In genomic region chr14:88985654-88986053, GRCh38 we compare ENCODE assay signal across 19 cellular contexts.
A peak's percentile ranks its signal among the peaks of the same experiment; 100 is the strongest.
DNase-seq lines count a peak whose midpoint lies in the region; ATAC-seq, FAIRE-seq and TF ChIP-seq lines count a peak whose summit lies in the region.
"Had no signal": no experiment of that assay in that cellular context is flagged by ENCODE, and none has a peak within 500 bp of the region (broad histone marks: within the 10 kb centered on the region; RNA-seq: fewer than 3 reads in every experiment).

No MANE protein-coding gene starts in this region.

- no peak overlapping the region for H2BK5ac ChIP-seq in IMR-90 (ENCODE audit: low read depth, low read length, poor library complexity, severe bottlenecking)

- H3K56ac ChIP-seq in IMR-90 (ENCODE audit: extremely low read depth, insufficient read depth, low read length), result no peak overlapping the region

- TF ChIP-seq CTCF in A549 (IDR thresholded peaks at IDR 0.05) (no peak), IMR-90 (conservative IDR thresholded peaks at IDR 0.05; ENCODE audit: low read depth, low read length) (no peak), SK-N-SH (IDR thresholded peaks at IDR 0.05) (no peak), fibroblast of villous mesenchyme (IDR thresholded peaks at IDR 0.05; ENCODE audit: insufficient read depth, low read depth, low read length) (no peak), smooth muscle cell (IDR thresholded peaks at IDR 0.05; ENCODE audit: borderline replicate concordance, insufficient read depth, poor library complexity, severe bottlenecking) (no peak)

- no peak overlapping the region for H4K8ac ChIP-seq in IMR-90 (ENCODE audit: low read depth in 2 of 2, low read length in 2 of 2)

- CTCF ChIA-PET in A549 (lab: Yijun Ruan, JAX), result no interaction called here
- CTCF ChIA-PET in IMR-90 (lab: Yijun Ruan, JAX), result no interaction called here
- CTCF ChIA-PET in SK-N-SH (lab: Yijun Ruan, JAX), result interaction anchor here (1.0 to 2.1 kb wide), 6 partner anchors 81 to 318 kb away, joined by 3 to 5 read pairs (median 4); partner anchors contain the start of gene EML5

- no peak overlapping the region for H2AK9ac ChIP-seq in IMR-90 (replicated peaks; ENCODE audit: low read depth, low read length, poor library complexity)

- H2BK20ac ChIP-seq in IMR-90 (ENCODE audit: low read depth, low read length), result peak overlapping the region; percentile 27; the same call in 1 of the 2 replicates

- peak overlapping the region; percentile 33; the same call in 1 of the 2 replicates for H2BK120ac ChIP-seq in IMR-90 (ENCODE audit: low read depth, low read length)

- H3K9ac ChIP-seq in IMR-90 (ENCODE audit: low read depth, low read length) (no peak overlapping the region), SK-N-SH (no peak overlapping the region), smooth muscle cell (ENCODE audit: low read depth) (no peak overlapping the region)
- H3K9ac ChIP-seq: GM23248 had no signal

- H3K4me3 ChIP-seq in A549 (no peak overlapping the region), IMR-90 (ENCODE audit: insufficient read depth, low read depth, low read length) (no peak overlapping the region), SK-N-SH (ENCODE audit: low read depth in 2 of 2, low read length in 1 of 2) (no peak overlapping the region), fibroblast of villous mesenchyme (ENCODE audit: low read depth, low read length) (no peak overlapping the region), smooth muscle cell (no peak overlapping the region)
- H3K4me3 ChIP-seq: GM23248 had no signal

- no peak for FAIRE-seq in A549 (lab: Jason Lieb, UNC)
- FAIRE-seq: GM12892 had no signal

- peak overlapping the region; percentile 55; the same call in 1 of the 3 replicates for H2BK15ac ChIP-seq in IMR-90 (ENCODE audit: low read depth, low read length)

- H3K27me3 ChIP-seq in IMR-90 (ENCODE audit: control insufficient read depth, insufficient read depth, low read length) (no peaks in the 10 kb centered on the region), SK-N-SH (ENCODE audit: insufficient read depth) (no peaks in the 10 kb centered on the region), smooth muscle cell (ENCODE audit: low read depth) (no peaks in the 10 kb centered on the region)

- no peak overlapping the region for H2AFZ ChIP-seq in IMR-90 (replicated peaks; ENCODE audit: low read length, poor library complexity)
- H2AFZ ChIP-seq in SK-N-SH (ENCODE audit: low read depth), result no peak overlapping the region
- no peak overlapping the region for H2AFZ ChIP-seq in smooth muscle cell (ENCODE audit: low read depth)
- H2AFZ ChIP-seq: GM23248 had no signal

- H3K4me1 ChIP-seq in A549 (peaks cover 42% of the 10 kb centered on the region), IMR-90 (ENCODE audit: control insufficient read depth, insufficient read depth, low read length) (peaks cover 6% of the 10 kb centered on the region), SK-N-SH (ENCODE audit: control insufficient read depth in 1 of 2, insufficient read depth in 2 of 2, low read depth in 1 of 2, low read length in 1 of 2) (peaks cover 0 to 59% of the 10 kb centered on the region in 2 experiments; a peak in 2 of 4 replicates), smooth muscle cell (ENCODE audit: low read depth) (no peaks in the 10 kb centered on the region)

- 0 out of 2 replicates have a peak overlapping the region, but pooled peaks have one; percentile 6 for H4K91ac ChIP-seq in IMR-90 (ENCODE audit: insufficient read depth, low read depth, low read length)

- peak overlapping the region; percentile 2; the same call in 1 of the 2 replicates for H2AK5ac ChIP-seq in IMR-90 (ENCODE audit: low read depth, low read length)

- H3K9me2 ChIP-seq in SK-N-SH, result no peaks in the 10 kb centered on the region

- H4K20me1 ChIP-seq in IMR-90 (ENCODE audit: insufficient read depth, low read length) (no peaks in the 10 kb centered on the region), SK-N-SH (ENCODE audit: insufficient read depth) (no peaks in the 10 kb centered on the region), smooth muscle cell (ENCODE audit: low read depth) (no peaks in the 10 kb centered on the region)

- TF ChIP-seq EP300 in A549 (IDR thresholded peaks at IDR 0.05), result no peak
- peak; percentile 83 to 100 for TF ChIP-seq EP300 in SK-N-SH (IDR thresholded peaks at IDR 0.05; ENCODE audit: borderline replicate concordance in 1 of 2, low read depth in 1 of 2, low read length in 1 of 2)

- dilution Hi-C loops in IMR-90 (cut with HindIII; ENCODE audit: low sequenced_read_pairs, unreplicated experiment), result no loop called here

- H3K9me3 ChIP-seq in A549 (peaks cover 12% of the 10 kb centered on the region; the same call in 1 of the 3 replicates), IMR-90 (ENCODE audit: control insufficient read depth, insufficient read depth, low read length) (no peaks in the 10 kb centered on the region; the same call in 1 of the 2 replicates), SK-N-SH (no peaks in the 10 kb centered on the region), smooth muscle cell (replicated peaks; ENCODE audit: low read depth) (no peaks in the 10 kb centered on the region)

- no peak overlapping the region; the same call in 1 of the 2 replicates for H3K18ac ChIP-seq in IMR-90 (ENCODE audit: low read depth, low read length)

- BruUV-seq in IMR-90 (replicated peaks; lab: Mats Ljungman, UMichigan), result no TSS peak

- H4K5ac ChIP-seq in IMR-90 (ENCODE audit: low read depth, low read length), result no peak overlapping the region

- H3K79me2 ChIP-seq in SK-N-SH (ENCODE audit: insufficient read depth) (no peaks in the 10 kb centered on the region), smooth muscle cell (ENCODE audit: low read depth) (no peaks in the 10 kb centered on the region)

- in situ Hi-C loops in IMR-90 (cut with MboI; ENCODE audit: low sequenced_read_pairs), result no loop called here

- H3K27ac ChIP-seq in A549 (peak overlapping the region; percentile 73 to 81; a peak in 5 of 6 replicates), IMR-90 (ENCODE audit: insufficient read depth, low read length) (no peak overlapping the region), SK-N-SH (ENCODE audit: low read depth in 2 of 2, low read length in 1 of 2) (peak overlapping the region; percentile 84 to 100), smooth muscle cell (ENCODE audit: low read depth) (no peak overlapping the region)
- H3K27ac ChIP-seq: GM23248, RWPE1 had no signal

- intact Hi-C loops in IMR-90 (cut with micrococcal nuclease), result no loop called here

- H3K4me2 ChIP-seq in A549 (peak overlapping the region; percentile 42; the same call in 2 of the 3 replicates), IMR-90 (ENCODE audit: low read depth, low read length) (no peak overlapping the region), SK-N-SH (peak overlapping the region; percentile 27; the same call in 1 of the 2 replicates), smooth muscle cell (no peak overlapping the region)

- 0 out of 6 replicates have a peak, but pooled peaks of 1 of the 2 experiments have one; percentile 3 for ATAC-seq in A549
- no peak for ATAC-seq in IMR-90 (ENCODE audit: low read depth)

- H3K79me1 ChIP-seq in IMR-90 (ENCODE audit: low read depth in 1 of 2, low read length in 2 of 2), result no peaks in the 10 kb centered on the region

- H3K9me1 ChIP-seq in IMR-90 (ENCODE audit: insufficient read depth, low read length), result peaks cover 2% of the 10 kb centered on the region; the same call in 1 of the 2 replicates

- 86% methylated on average over 1 of the region's 1 CpG for WGBS in A549 (ENCODE audit: missing lambda C conversion rate)
- 83% methylated on average over 1 of the region's 1 CpG; no CpG with 5 or more reads in 1 of the 2 experiments for WGBS in IMR-90 (ENCODE audit: extremely low coverage in 2 of 2, insufficient read length in 1 of 2), 2 experiments
- WGBS in SK-N-SH (ENCODE audit: low lambda C conversion rate), result 5% methylated on average over 1 of the region's 1 CpG
- 52% methylated on average over 1 of the region's 1 CpG for WGBS in smooth muscle cell (ENCODE audit: low lambda C conversion rate)

- TF ChIP-seq POLR2A in A549 (IDR thresholded peaks at IDR 0.05; ENCODE audit: low read length), result no peak
- no peak for TF ChIP-seq POLR2A in IMR-90 (IDR thresholded peaks at IDR 0.05; ENCODE audit: low read depth, low read length)

- H3K4ac ChIP-seq in IMR-90 (ENCODE audit: low read depth, low read length), result peak overlapping the region; percentile 17; the same call in 1 of the 2 replicates

- H3K36me3 ChIP-seq in IMR-90 (ENCODE audit: control insufficient read depth, insufficient read depth, low read length), result no peaks in the 10 kb centered on the region
- H3K36me3 ChIP-seq in SK-N-SH (replicated peaks in 1 of 2; ENCODE audit: control insufficient read depth in 1 of 2, insufficient read depth in 2 of 2, low read length in 1 of 2), result no peaks in the 10 kb centered on the region
- H3K36me3 ChIP-seq in smooth muscle cell (ENCODE audit: low read depth), result no peaks in the 10 kb centered on the region

- POLR2A ChIA-PET in A549 (lab: Yijun Ruan, JAX), result no interaction called here
- POLR2A ChIA-PET in IMR-90 (lab: Charles Lee; ENCODE audit: unreplicated experiment), result no interaction called here
- POLR2A ChIA-PET in SK-N-SH (lab: Yijun Ruan, JAX), result interaction anchor here (0.7 to 2.6 kb wide), 12 partner anchors 10 to 194 kb away, joined by 3 to 35 read pairs (median 7); partner anchors contain the start of genes EML5 and TTC8

- peak overlapping the region; percentile 54; the same call in 1 of the 2 replicates for H3K14ac ChIP-seq in IMR-90 (replicated peaks; ENCODE audit: low read depth, low read length)

- peak overlapping the region; percentile 63; the same call in 1 of the 2 replicates for H3K23ac ChIP-seq in IMR-90 (ENCODE audit: low read depth, low read length)

- peaks cover 6% of the 10 kb centered on the region for H3F3A ChIP-seq in SK-N-SH (replicated peaks; ENCODE audit: insufficient read depth)
- H3F3A ChIP-seq in smooth muscle cell (ENCODE audit: low read depth), result no peaks in the 10 kb centered on the region

- DNase-seq in A549 (ENCODE audit: low read depth in 1 of 2, low spot score in 1 of 2), result no peak
- no peak for DNase-seq in IMR-90
- DNase-seq in SK-N-SH, result peak; percentile 75
- peak; percentile 69 for DNase-seq in fibroblast of villous mesenchyme (ENCODE audit: low read depth)
- DNase-seq in smooth muscle cell (lab: John Stamatoyannopoulos, UW; ENCODE audit: unreplicated experiment), result no peak
- DNase-seq in activated gamma-delta T cell (lab: John Stamatoyannopoulos, UW), result no peak
- no peak for DNase-seq in kidney tubule cell (ENCODE audit: low spot score)
- no peak for DNase-seq in inferior parietal cortex (ENCODE audit: extremely low spot score)
- DNase-seq: C1 segment of cervical spinal cord, GF-D8, KBM-7, MV-4-11, NCI-H1436 treated with DMSO at 0.1 percent for 48 hours, NCI-H2029 treated with DMSO at 0.1 percent for 48 hours, NCI-H510A treated with DMSO at 0.1 percent for 48 hours, OCI-M1 had no signal

- TF ChIP-seq RAD21 in A549 (conservative IDR thresholded peaks at IDR 0.05 in 1 of 2, IDR thresholded peaks at IDR 0.05 in 1 of 2) (no peak), IMR-90 (IDR thresholded peaks at IDR 0.05; ENCODE audit: low read length) (no peak), SK-N-SH (IDR thresholded peaks at IDR 0.05; ENCODE audit: low read length) (peak; percentile 36; the same call in 1 of the 2 replicates)

TF ChIP-seq in A549, 52 proteins besides CTCF, POLR2A, EP300 and RAD21 (continues in another document):
- no peak for TF ChIP-seq BHLHE40 (IDR thresholded peaks at IDR 0.05; ENCODE audit: low read depth, low read length)

TF ChIP-seq in SK-N-SH, 30 proteins besides CTCF, POLR2A, EP300 and RAD21 (continues in another document):
- TF ChIP-seq FOXJ3 (CRISPR knock-in tag; IDR thresholded peaks at IDR 0.05) (peak; percentile 98), CHD2 (IDR thresholded peaks at IDR 0.05; ENCODE audit: low read length, partially characterized antibody) (peak; percentile 93)

Comparison
In these comparisons a context has a peak if more than half of its experiments do, and no peak if none do; other contexts are left out.
1. DNase-seq: peak in SK-N-SH (single experiment) and fibroblast of villous mesenchyme (single experiment); none in A549 (0 of 2), IMR-90 (single experiment), smooth muscle cell (single experiment), activated gamma-delta T cell (single experiment), kidney tubule cell (single experiment) and inferior parietal cortex (single experiment).
2. H3K27ac ChIP-seq: peak in A549 (2 of 2) and SK-N-SH (2 of 2); none in IMR-90 (single experiment) and smooth muscle cell (single experiment).
3. H3K4me2 ChIP-seq: peak in A549 (single experiment) and SK-N-SH (single experiment); none in IMR-90 (single experiment) and smooth muscle cell (single experiment).
4. Of the 12 proteins assayed by ChIP-seq in both A549 and SK-N-SH: peak only in A549: none; only in SK-N-SH: CHD2, EP300, PBX3, RAD21, RCOR1, RFX5 and 1 more; in both: none; in neither: 5.